21 cellular contexts compared by ENCODE assay signal in the genomic region with DNA sequence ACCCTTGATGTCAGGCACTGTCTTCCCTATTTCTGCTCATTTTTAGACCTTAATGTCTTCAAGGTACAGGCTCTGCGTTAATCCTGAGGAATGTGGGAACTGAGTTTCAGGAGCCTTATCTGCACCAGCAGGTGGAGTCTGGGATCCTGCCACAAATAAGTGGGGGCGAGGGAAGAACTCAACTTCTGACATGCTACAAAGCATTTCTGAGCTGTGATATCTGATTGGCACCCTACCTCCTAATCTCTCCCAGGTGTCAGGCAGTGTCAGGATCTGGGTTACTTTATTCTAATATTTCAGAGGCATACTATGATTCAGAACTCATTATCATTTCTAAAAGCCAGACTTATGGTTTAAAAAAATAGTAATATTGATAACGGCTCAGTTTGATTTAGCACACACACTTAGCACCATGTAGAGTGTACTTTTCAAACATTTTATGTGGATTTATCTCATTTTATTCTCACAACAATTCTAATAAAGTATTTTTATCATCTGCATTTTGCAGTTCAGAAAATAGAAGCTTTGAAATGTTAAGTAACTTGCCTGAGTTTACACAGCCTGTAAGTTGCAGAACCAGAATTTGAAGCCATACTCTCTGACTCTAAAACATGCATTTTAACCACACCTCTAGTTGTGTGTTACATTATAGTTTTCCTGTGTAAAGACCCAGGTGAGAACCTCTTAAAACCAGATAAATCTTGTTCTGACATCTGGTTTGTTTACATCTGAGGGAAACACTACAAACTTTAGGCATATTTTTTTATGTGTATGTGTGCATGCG.
DNase-seq lines count a peak whose midpoint lies in the region; ATAC-seq, FAIRE-seq and TF ChIP-seq lines count a peak whose summit lies in the region.
"Had no signal": no experiment of that assay in that cellular context is flagged by ENCODE, and none has a peak within 500 bp of the region (broad histone marks: within the 10 kb centered on the region; RNA-seq: fewer than 3 reads in every experiment).

No MANE protein-coding gene starts in this region.

- H3K27ac ChIP-seq in cardiac muscle cell: peak overlapping the region; percentile 1
- no peak overlapping the region for H3K27ac ChIP-seq in left ventricle myocardium inferior (replicated peaks)
- no peak overlapping the region for H3K27ac ChIP-seq in keratinocyte (ENCODE audit: control insufficient read depth, insufficient read depth, low read length)
- no peak overlapping the region for H3K27ac ChIP-seq in upper lobe of right lung
- no peak overlapping the region for H3K27ac ChIP-seq in adrenal gland
- H3K27ac ChIP-seq: A549, tibial nerve had no signal

- H3K4me3 Mint-ChIP-seq in WTC11: no peak overlapping the region
- no peak overlapping the region for H3K4me3 Mint-ChIP-seq in osteocyte (ENCODE audit: unreplicated experiment)
- H3K4me3 Mint-ChIP-seq: activated CD4-positive, alpha-beta T cell treated with anti-CD3 and anti-CD28 coated beads, Interleukin-2, amount 10 ng/mL, durations not matched to agents 24 days and 14 days; activated naive CD8-positive, alpha-beta T cell; CD8-positive, alpha-beta T cell; stimulated activated effector memory CD8-positive, alpha-beta T cell treated with anti-CD3 and anti-CD28 coated beads, Interleukin-12 subunit alpha, Interleukin-12 subunit beta, amount 100 ng/mL, for 72 hours; T-helper 1 cell treated with Interleukin-12 subunit alpha and Interleukin-12 subunit beta and Interleukin-4 antibody, amounts not matched to agents 30 μg/mL and 1 μg/mL, for 36 hours had no signal

- no peaks in the 10 kb centered on the region for H3K9me3 ChIP-seq in cardiac muscle cell (ENCODE audit: low read depth)
- no peaks in the 10 kb centered on the region for H3K9me3 ChIP-seq in left ventricle myocardium inferior (replicated peaks)
- H3K9me3 ChIP-seq in keratinocyte (ENCODE audit: control insufficient read depth, low read depth, low read length): no peaks in the 10 kb centered on the region
- no peaks in the 10 kb centered on the region for H3K9me3 ChIP-seq in upper lobe of right lung
- no peaks in the 10 kb centered on the region for H3K9me3 ChIP-seq in adrenal gland (replicated peaks in 1 of 3)
- H3K9me3 ChIP-seq: A549, tibial nerve had no signal

- H3K4me2 ChIP-seq in keratinocyte (ENCODE audit: control insufficient read depth, extremely low read depth, insufficient read depth, low read depth, low read length): no peak overlapping the region
- H3K4me2 ChIP-seq: A549 had no signal

- H3K4me3 ChIP-seq in cardiac muscle cell: no peak overlapping the region
- no peak overlapping the region for H3K4me3 ChIP-seq in left ventricle myocardium inferior
- no peak overlapping the region for H3K4me3 ChIP-seq in keratinocyte (ENCODE audit: control insufficient read depth in 2 of 3, extremely low read depth in 1 of 3, insufficient read depth in 2 of 3, low read depth in 1 of 3, low read length in 3 of 3)
- no peak overlapping the region for H3K4me3 ChIP-seq in upper lobe of right lung
- no peak overlapping the region for H3K4me3 ChIP-seq in adrenal gland
- H3K4me3 ChIP-seq: A549, tibial nerve had no signal

- H3K9me1 ChIP-seq in keratinocyte (ENCODE audit: control insufficient read depth, extremely low read depth, insufficient read depth, low read length): no peaks in the 10 kb centered on the region

- H3K27me3 ChIP-seq in cardiac muscle cell (no peaks in the 10 kb centered on the region), left ventricle myocardium inferior (ENCODE audit: low read depth) (no peaks in the 10 kb centered on the region), keratinocyte (ENCODE audit: control insufficient read depth, extremely low read depth, insufficient read depth, low read length) (no peaks in the 10 kb centered on the region), upper lobe of right lung (no peaks in the 10 kb centered on the region), adrenal gland (no peaks in the 10 kb centered on the region)
- H3K27me3 ChIP-seq: tibial nerve had no signal

- dilution Hi-C loops in keratinocyte (cut with MboI; ENCODE audit: extremely low pct_ligation_motif_present, low sequenced_read_pairs): no loop called here

- H3K4me1 Mint-ChIP-seq in WTC11: peaks cover 52% of the 10 kb centered on the region
- H3K4me1 Mint-ChIP-seq in osteocyte (ENCODE audit: unreplicated experiment): peaks cover 2% of the 10 kb centered on the region
- H3K4me1 Mint-ChIP-seq: activated CD4-positive, alpha-beta T cell treated with anti-CD3 and anti-CD28 coated beads, Interleukin-2, amount 10 ng/mL, durations not matched to agents 24 days and 14 days; stimulated activated effector memory CD8-positive, alpha-beta T cell treated with anti-CD3 and anti-CD28 coated beads, Interleukin-12 subunit alpha, Interleukin-12 subunit beta, amount 100 ng/mL, for 72 hours had no signal

- TF ChIP-seq POLR2A in adrenal gland (IDR thresholded peaks at IDR 0.05): no peak

- FAIRE-seq in keratinocyte (lab: Jason Lieb, UNC): peak; percentile 78
- FAIRE-seq: A549, H54, HTR-8/SVneo had no signal

- DNase-seq in cardiac muscle cell (ENCODE audit: low read depth in 1 of 2, low spot score in 1 of 2) (peak in 1 of 2 donors; percentile 47), left ventricle myocardium inferior (no peak), WTC11 (ENCODE audit: low spot score) (peak; percentile 23), keratinocyte (ENCODE audit: low read depth, low spot score) (no peak), upper lobe of right lung (no peak), osteocyte (ENCODE audit: extremely low spot score, unreplicated experiment) (no peak), adrenal gland (no peak)
- DNase-seq: activated CD4-positive, alpha-beta T cell treated with anti-CD3 and anti-CD28 coated beads, Interleukin-2, amount 10 ng/mL, durations not matched to agents 24 days and 14 days; activated T-cell treated with anti-CD3 and anti-CD28 coated beads for 4 hours; CD8-positive, alpha-beta T cell; NCI-H1930; NCI-H69; RPMI8226 had no signal

- H3K27ac Mint-ChIP-seq in WTC11 (peak overlapping the region; percentile 8; the same call in 1 of the 2 replicates), osteocyte (ENCODE audit: unreplicated experiment) (no peak overlapping the region)
- H3K27ac Mint-ChIP-seq: activated CD4-positive, alpha-beta T cell treated with anti-CD3 and anti-CD28 coated beads, Interleukin-2, amount 10 ng/mL, durations not matched to agents 24 days and 14 days; activated naive CD8-positive, alpha-beta T cell; CD8-positive, alpha-beta T cell; stimulated activated effector memory CD8-positive, alpha-beta T cell treated with anti-CD3 and anti-CD28 coated beads, Interleukin-12 subunit alpha, Interleukin-12 subunit beta, amount 100 ng/mL, for 72 hours; T-helper 1 cell treated with Interleukin-12 subunit alpha and Interleukin-12 subunit beta and Interleukin-4 antibody, amounts not matched to agents 30 μg/mL and 1 μg/mL, for 36 hours had no signal

- peak; percentile 66 for ATAC-seq in WTC11
- ATAC-seq in upper lobe of right lung: peak; percentile 72
- no peak for ATAC-seq in GM21576 (IDR thresholded peaks at IDR 0.05; ENCODE audit: unreplicated experiment)
- ATAC-seq: A549; CD8-positive, alpha-beta T cell; stimulated activated effector memory CD8-positive, alpha-beta T cell treated with anti-CD3 and anti-CD28 coated beads, Interleukin-12 subunit alpha, Interleukin-12 subunit beta, amount 100 ng/mL, for 72 hours had no signal

- H2AFZ ChIP-seq in keratinocyte (ENCODE audit: control insufficient read depth, low read length): peak overlapping the region; percentile 47

- H3K36me3 Mint-ChIP-seq in WTC11: no peaks in the 10 kb centered on the region
- H3K36me3 Mint-ChIP-seq in osteocyte (ENCODE audit: unreplicated experiment): no peaks in the 10 kb centered on the region
- H3K36me3 Mint-ChIP-seq: activated naive CD8-positive, alpha-beta T cell; CD8-positive, alpha-beta T cell; stimulated activated effector memory CD8-positive, alpha-beta T cell treated with anti-CD3 and anti-CD28 coated beads, Interleukin-12 subunit alpha, Interleukin-12 subunit beta, amount 100 ng/mL, for 72 hours had no signal

- no peaks in the 10 kb centered on the region for H4K20me1 ChIP-seq in keratinocyte (ENCODE audit: control insufficient read depth, extremely low read depth, insufficient read depth, low read length)

- no peaks in the 10 kb centered on the region for H3K79me2 ChIP-seq in keratinocyte (ENCODE audit: control insufficient read depth, insufficient read depth, low read length)

- peaks cover 11% of the 10 kb centered on the region for H3K4me1 ChIP-seq in cardiac muscle cell (ENCODE audit: low read depth)
- peaks cover 15% of the 10 kb centered on the region for H3K4me1 ChIP-seq in left ventricle myocardium inferior
- H3K4me1 ChIP-seq in keratinocyte (ENCODE audit: control insufficient read depth, extremely low read depth, insufficient read depth, low read length): peaks cover 31% of the 10 kb centered on the region
- H3K4me1 ChIP-seq in upper lobe of right lung: no peaks in the 10 kb centered on the region
- peaks cover 0 to 7% of the 10 kb centered on the region in 2 donors for H3K4me1 ChIP-seq in adrenal gland (replicated peaks in 1 of 2)
- H3K4me1 ChIP-seq: A549, tibial nerve had no signal

- no peaks in the 10 kb centered on the region for H3K36me3 ChIP-seq in cardiac muscle cell
- H3K36me3 ChIP-seq in left ventricle myocardium inferior: no peaks in the 10 kb centered on the region
- H3K36me3 ChIP-seq in keratinocyte (ENCODE audit: control insufficient read depth in 2 of 2, extremely low read depth in 1 of 2, insufficient read depth in 2 of 2, low read length in 2 of 2): no peaks in the 10 kb centered on the region
- no peaks in the 10 kb centered on the region for H3K36me3 ChIP-seq in upper lobe of right lung
- H3K36me3 ChIP-seq in adrenal gland (replicated peaks in 1 of 2): no peaks in the 10 kb centered on the region
- H3K36me3 ChIP-seq: tibial nerve had no signal

- H3K9me3 Mint-ChIP-seq in WTC11: no peaks in the 10 kb centered on the region
- H3K9me3 Mint-ChIP-seq in osteocyte (ENCODE audit: unreplicated experiment): no peaks in the 10 kb centered on the region
- H3K9me3 Mint-ChIP-seq: CD8-positive, alpha-beta T cell; stimulated activated effector memory CD8-positive, alpha-beta T cell treated with anti-CD3 and anti-CD28 coated beads, Interleukin-12 subunit alpha, Interleukin-12 subunit beta, amount 100 ng/mL, for 72 hours had no signal

- H3K27me3 Mint-ChIP-seq in WTC11 (ENCODE audit: low read depth) (no peaks in the 10 kb centered on the region), osteocyte (ENCODE audit: unreplicated experiment) (no peaks in the 10 kb centered on the region)
- H3K27me3 Mint-ChIP-seq: activated CD4-positive, alpha-beta T cell treated with anti-CD3 and anti-CD28 coated beads, Interleukin-2, amount 10 ng/mL, durations not matched to agents 24 days and 14 days; activated naive CD8-positive, alpha-beta T cell had no signal

- no peak overlapping the region for H3K9ac ChIP-seq in keratinocyte (ENCODE audit: control insufficient read depth, extremely low read depth, insufficient read depth, low read length)

- POLR2A ChIA-PET in WTC11 (lab: Charles Lee): no interaction called here

- CTCF ChIA-PET in WTC11 (lab: Charles Lee): interaction anchor here (0.6 to 0.9 kb wide), 2 partner anchors 23 to 32 kb away, joined by 3 read pairs; no protein-coding TSS in a partner anchor

- intact Hi-C loops in left ventricle myocardium inferior (cut with micrococcal nuclease): no loop called here
- intact Hi-C loops in upper lobe of right lung (cut with DNase I): no loop called here
- intact Hi-C loops in adrenal gland (cut with DNase I): no loop called here

- 57 to 74% (median 66%) methylated on average over 4 of the region's 4 CpGs for WGBS in adrenal gland, 4 donors

- no peak for TF ChIP-seq CTCF in cardiac muscle cell (IDR thresholded peaks at IDR 0.05; ENCODE audit: low read depth, low read length)
- TF ChIP-seq CTCF in left ventricle myocardium inferior (IDR thresholded peaks at IDR 0.05; ENCODE audit: borderline replicate concordance): no peak
- TF ChIP-seq CTCF in WTC11 (IDR thresholded peaks at IDR 0.05): 0 out of 2 replicates have a peak, but pooled peaks have one; percentile 15
- TF ChIP-seq CTCF in keratinocyte (optimal IDR thresholded peaks at IDR 0.05 in 1 of 3, IDR thresholded peaks at IDR 0.05 in 1 of 3, conservative IDR thresholded peaks at IDR 0.05 in 1 of 3; ENCODE audit: extremely low read depth in 1 of 3, insufficient read depth in 2 of 3, low read length in 3 of 3): peak; percentile 57 to 70 (median 59)
- no peak for TF ChIP-seq CTCF in upper lobe of right lung (IDR thresholded peaks at IDR 0.05)
- TF ChIP-seq CTCF in osteocyte (IDR thresholded peaks at IDR 0.05): no peak
- no peak for TF ChIP-seq CTCF in adrenal gland (IDR thresholded peaks at IDR 0.05)

Comparison
In these comparisons a context has a peak if more than half of its experiments do, and no peak if none do; other contexts are left out.
1. CTCF ChIP-seq: peak in WTC11 (single experiment) and keratinocyte (3 of 3); none in cardiac muscle cell (single experiment), left ventricle myocardium inferior (single experiment), upper lobe of right lung (single experiment), osteocyte (single experiment) and adrenal gland (0 of 6).